24 cellular contexts compared by ENCODE assay signal in genomic region chr1:211920602-211921226, GRCh38.
DNase-seq lines count a peak whose midpoint lies in the region; ATAC-seq and TF ChIP-seq lines count a peak whose summit lies in the region.
"Had no signal": no experiment of that assay in that cellular context is flagged by ENCODE, and none has a peak within 500 bp of the region (broad histone marks: within the 10 kb centered on the region; RNA-seq: fewer than 3 reads in every experiment).

No MANE protein-coding gene starts in this region.

- no peak overlapping the region for H3K23ac ChIP-seq in mesenchymal stem cell (ENCODE audit: low read length in 2 of 2)

- peak overlapping the region; percentile 31 for H2AK5ac ChIP-seq in mesenchymal stem cell (ENCODE audit: low read length, severe bottlenecking)

- H3K18ac ChIP-seq in mesenchymal stem cell (ENCODE audit: low read depth in 1 of 2, low read length in 2 of 2), result no peak overlapping the region

- H2BK12ac ChIP-seq in mesenchymal stem cell (ENCODE audit: low read length in 2 of 2), result no peak overlapping the region

- H3K4me2 ChIP-seq in mesenchymal stem cell (ENCODE audit: low read length, poor library complexity, severe bottlenecking), result no peak overlapping the region

- ATAC-seq in Right ventricle myocardium inferior (no peak), GM19463 (IDR thresholded peaks at IDR 0.05; ENCODE audit: unreplicated experiment) (no peak)
- ATAC-seq: activated CD8-positive, alpha-beta T cell treated with anti-CD3 and anti-CD28 coated beads for 36 hours; HCT116 had no signal

- no peak overlapping the region for H4K91ac ChIP-seq in mesenchymal stem cell (ENCODE audit: low read length)

- H3K14ac ChIP-seq in mesenchymal stem cell (ENCODE audit: low read length in 2 of 2), result no peak overlapping the region

- intact Hi-C loops in Right ventricle myocardium inferior (cut with DNase I), result no loop called here

- no peak overlapping the region for H2BK120ac ChIP-seq in mesenchymal stem cell (ENCODE audit: low read depth, low read length)

- no peak overlapping the region for H3K4ac ChIP-seq in mesenchymal stem cell (ENCODE audit: low read depth in 1 of 2, low read length in 2 of 2)

- H4K8ac ChIP-seq in mesenchymal stem cell (ENCODE audit: low read length), result no peak overlapping the region

- H3K36me3 ChIP-seq in right atrium auricular region (no peaks in the 10 kb centered on the region), mesenchymal stem cell (ENCODE audit: control insufficient read depth in 1 of 2, insufficient read depth in 2 of 2, low read depth in 1 of 2, low read length in 2 of 2) (no peaks in the 10 kb centered on the region)
- H3K36me3 ChIP-seq: heart right ventricle, SJSA1 had no signal

- H3K9me3 ChIP-seq in right atrium auricular region (no peaks in the 10 kb centered on the region), mesenchymal stem cell (ENCODE audit: control insufficient read depth, low read length) (no peaks in the 10 kb centered on the region)
- H3K9me3 ChIP-seq: heart right ventricle, SJSA1 had no signal

- peak overlapping the region; percentile 64 for H3K9ac ChIP-seq in mesenchymal stem cell (ENCODE audit: low read length)

- H3K27ac ChIP-seq in right atrium auricular region, result peak overlapping the region; percentile 10 to 63
- no peak overlapping the region for H3K27ac ChIP-seq in mesenchymal stem cell (ENCODE audit: low read length, poor library complexity, severe bottlenecking)
- H3K27ac ChIP-seq: epithelial cell of prostate, SJSA1 had no signal

- H3K79me1 ChIP-seq in mesenchymal stem cell (replicated peaks; ENCODE audit: low read length, poor library complexity, severe bottlenecking), result no peaks in the 10 kb centered on the region

- H3K4me1 ChIP-seq in right atrium auricular region, result peaks cover 3 to 13% of the 10 kb centered on the region in 2 donors
- H3K4me1 ChIP-seq in mesenchymal stem cell (ENCODE audit: control insufficient read depth, insufficient read depth, low read depth, low read length), result peaks cover 14% of the 10 kb centered on the region

- H2BK5ac ChIP-seq in mesenchymal stem cell (ENCODE audit: low read depth, low read length, poor library complexity, severe bottlenecking), result no peak overlapping the region

- DNase-seq in right atrium auricular region (ENCODE audit: low spot score) (no peak), Right ventricle myocardium inferior (ENCODE audit: missing footprints) (no peak), fibroblast of gingiva (ENCODE audit: low read depth) (peak; percentile 53), mesenchymal stem cell (peak; percentile 25), NCI-H1436 treated with DMSO at 0.1 percent for 48 hours (lab: John Stamatoyannopoulos, UW) (no peak), T-helper 1 cell (no peak), NCI-H446 (lab: John Stamatoyannopoulos, UW) (no peak)
- DNase-seq: ACHN; activated B cell treated with CpG ODN at 0.5 μM for 24 hours; activated CD8-positive, alpha-beta T cell treated with anti-CD3 and anti-CD28 coated beads for 36 hours; activated T-cell treated with anti-CD3 and anti-CD28 coated beads, Interleukin-2, amount 50 U/mL, for 48 hours; CD4-positive, alpha-beta T cell; cortex of kidney; islet precursor cell; mesendoderm; NCI-H1930; NCI-H524 treated with DMSO at 0.1 percent for 48 hours; stimulated activated CD4-positive, alpha-beta T cell treated with anti-CD3 and anti-CD28 coated beads, Interleukin-15, amount 100 ng/mL, for 24 hours; stimulated activated naive CD4-positive, alpha-beta T cell had no signal

- no peak for TF ChIP-seq CTCF in right atrium auricular region (IDR thresholded peaks at IDR 0.05)

- no peak overlapping the region for H3K4me3 ChIP-seq in right atrium auricular region
- no peak overlapping the region for H3K4me3 ChIP-seq in mesenchymal stem cell (ENCODE audit: insufficient read depth in 1 of 2, low read depth in 1 of 2, low read length in 2 of 2)
- H3K4me3 ChIP-seq: heart right ventricle, SJSA1 had no signal

- no peak overlapping the region for H2BK15ac ChIP-seq in mesenchymal stem cell (ENCODE audit: low read depth, poor library complexity, severe bottlenecking)

- H2AFZ ChIP-seq in mesenchymal stem cell (ENCODE audit: low read depth, low read length), result no peak overlapping the region

- H3K27me3 ChIP-seq in right atrium auricular region (no peaks in the 10 kb centered on the region), mesenchymal stem cell (ENCODE audit: control insufficient read depth in 1 of 2, insufficient read depth in 1 of 2, low read length in 2 of 2) (peaks cover 0 to 13% of the 10 kb centered on the region in 2 experiments)
- H3K27me3 ChIP-seq: SJSA1 had no signal

- 96% methylated on average over 4 of the region's 4 CpGs for WGBS in mesenchymal stem cell

Comparison
In these comparisons a context has a peak if more than half of its experiments do, and no peak if none do; other contexts are left out.
1. DNase-seq: peak in fibroblast of gingiva (single experiment) and mesenchymal stem cell (single experiment); none in right atrium auricular region (single experiment), Right ventricle myocardium inferior (single experiment), NCI-H1436 treated with DMSO at 0.1 percent for 48 hours (single experiment), T-helper 1 cell (0 of 5) and NCI-H446 (0 of 2).